Comparison of ENCODE assay signal across 9 cellular contexts in genomic region chr4:6269400-6269650, GRCh38. TPM values are rescaled to one million over a fixed set of nuclear protein-coding genes. Genes with fewer than 3 reads are reported as not detected.
A peak's percentile ranks its signal among the peaks of the same experiment; 100 is the strongest.
DNase-seq lines count a peak whose midpoint lies in the region; ATAC-seq and TF ChIP-seq lines count a peak whose summit lies in the region.
"Had no signal": no experiment of that assay in that cellular context is flagged by ENCODE, and none has a peak within 500 bp of the region (broad histone marks: within the 10 kb centered on the region; RNA-seq: fewer than 3 reads in every experiment).

No MANE protein-coding gene starts in this region.

- no peaks in the 10 kb centered on the region for H3F3A ChIP-seq in SK-N-SH (replicated peaks; ENCODE audit: insufficient read depth)

- H3K36me3 ChIP-seq in SK-N-SH (replicated peaks in 1 of 2; ENCODE audit: control insufficient read depth in 1 of 2, insufficient read depth in 2 of 2, low read length in 1 of 2) = no peaks in the 10 kb centered on the region

- H3K27me3 Mint-ChIP-seq in T-helper 1 cell treated with Interleukin-12 subunit alpha and Interleukin-12 subunit beta and Interleukin-4 antibody, amounts not matched to agents 30 μg/mL and 1 μg/mL, for 36 hours (ENCODE audit: low read depth) = peaks cover 46% of the 10 kb centered on the region
- H3K27me3 Mint-ChIP-seq in stimulated activated memory B cell treated with anti-CD40 and anti-IgM and Interleukin-4, amounts not matched to agents 10 μg/mL and 1 μg/mL and 100 μg/mL, for 72 hours = no peaks in the 10 kb centered on the region

- peak overlapping the region; percentile 74 for H3K4me2 ChIP-seq in SK-N-SH

- no peak for TF ChIP-seq EP300 in SK-N-SH (IDR thresholded peaks at IDR 0.05; ENCODE audit: borderline replicate concordance in 1 of 2, low read depth in 1 of 2, low read length in 1 of 2)

- H3K9ac ChIP-seq in SK-N-SH = no peak overlapping the region

- no peak for TF ChIP-seq CTCF in SK-N-SH (IDR thresholded peaks at IDR 0.05)
- no peak for TF ChIP-seq CTCF in foreskin fibroblast (IDR thresholded peaks at IDR 0.05; ENCODE audit: low read depth, low read length)
- TF ChIP-seq CTCF in GM20000 (IDR thresholded peaks at IDR 0.05; ENCODE audit: extremely low read depth, missing control alignments) = no peak

- H2AFZ ChIP-seq in SK-N-SH (ENCODE audit: low read depth) = peak overlapping the region; percentile 97; the same call in 1 of the 2 replicates

- 6% methylated on average over 8 of the region's 24 CpGs for WGBS in SK-N-SH (ENCODE audit: low lambda C conversion rate)

- no peak overlapping the region for H3K27ac ChIP-seq in SK-N-SH (ENCODE audit: low read depth in 2 of 2, low read length in 1 of 2)
- H3K27ac ChIP-seq: 22Rv1 had no signal

- H3K27ac Mint-ChIP-seq in T-helper 1 cell treated with Interleukin-12 subunit alpha and Interleukin-12 subunit beta and Interleukin-4 antibody, amounts not matched to agents 30 μg/mL and 1 μg/mL, for 36 hours = no peak overlapping the region
- H3K27ac Mint-ChIP-seq in stimulated activated memory B cell treated with anti-CD40 and anti-IgM and Interleukin-4, amounts not matched to agents 10 μg/mL and 1 μg/mL and 100 μg/mL, for 72 hours = peak overlapping the region; percentile 56

- peaks cover 13% of the 10 kb centered on the region for H4K20me1 ChIP-seq in SK-N-SH (ENCODE audit: insufficient read depth)

- no peaks in the 10 kb centered on the region for H3K36me3 Mint-ChIP-seq in T-helper 1 cell treated with Interleukin-12 subunit alpha and Interleukin-12 subunit beta and Interleukin-4 antibody, amounts not matched to agents 30 μg/mL and 1 μg/mL, for 36 hours (ENCODE audit: low read depth)
- no peaks in the 10 kb centered on the region for H3K36me3 Mint-ChIP-seq in stimulated activated memory B cell treated with anti-CD40 and anti-IgM and Interleukin-4, amounts not matched to agents 10 μg/mL and 1 μg/mL and 100 μg/mL, for 72 hours

- ATAC-seq in stimulated activated memory B cell treated with anti-CD40 and anti-IgM and Interleukin-4, amounts not matched to agents 10 μg/mL and 1 μg/mL and 100 μg/mL, for 72 hours = peak; percentile 17
- ATAC-seq in GM19463 (IDR thresholded peaks at IDR 0.05; ENCODE audit: unreplicated experiment) = no peak

- H3K4me3 Mint-ChIP-seq in T-helper 1 cell treated with Interleukin-12 subunit alpha and Interleukin-12 subunit beta and Interleukin-4 antibody, amounts not matched to agents 30 μg/mL and 1 μg/mL, for 36 hours = peak overlapping the region; percentile 80
- peak overlapping the region; percentile 83 for H3K4me3 Mint-ChIP-seq in stimulated activated memory B cell treated with anti-CD40 and anti-IgM and Interleukin-4, amounts not matched to agents 10 μg/mL and 1 μg/mL and 100 μg/mL, for 72 hours

- H3K9me3 Mint-ChIP-seq in T-helper 1 cell treated with Interleukin-12 subunit alpha and Interleukin-12 subunit beta and Interleukin-4 antibody, amounts not matched to agents 30 μg/mL and 1 μg/mL, for 36 hours = no peaks in the 10 kb centered on the region
- no peaks in the 10 kb centered on the region for H3K9me3 Mint-ChIP-seq in stimulated activated memory B cell treated with anti-CD40 and anti-IgM and Interleukin-4, amounts not matched to agents 10 μg/mL and 1 μg/mL and 100 μg/mL, for 72 hours

- CTCF ChIA-PET in SK-N-SH (lab: Yijun Ruan, JAX) = interaction anchor here (0.9 to 37.6 kb wide), 8 partner anchors 8 to 447 kb away, joined by 3 to 1048 read pairs (median 6); no protein-coding TSS in a partner anchor

- H3K27me3 ChIP-seq in SK-N-SH (ENCODE audit: insufficient read depth) = no peaks in the 10 kb centered on the region

- peaks cover 7% of the 10 kb centered on the region; the same call in 1 of the 2 replicates for H3K79me2 ChIP-seq in SK-N-SH (ENCODE audit: insufficient read depth)

- peak overlapping the region; percentile 41 to 82; a peak in 3 of 4 replicates for H3K4me3 ChIP-seq in SK-N-SH (ENCODE audit: low read depth in 2 of 2, low read length in 1 of 2)
- H3K4me3 ChIP-seq in foreskin fibroblast (ENCODE audit: low read depth in 1 of 2, low read length in 2 of 2) = peak overlapping the region; percentile 23 to 52

- no peaks in the 10 kb centered on the region for H3K9me3 ChIP-seq in SK-N-SH

- H3K9me2 ChIP-seq in SK-N-SH = no peaks in the 10 kb centered on the region

- H3K4me1 Mint-ChIP-seq in T-helper 1 cell treated with Interleukin-12 subunit alpha and Interleukin-12 subunit beta and Interleukin-4 antibody, amounts not matched to agents 30 μg/mL and 1 μg/mL, for 36 hours (ENCODE audit: low read depth) = peaks cover 18% of the 10 kb centered on the region
- H3K4me1 Mint-ChIP-seq in stimulated activated memory B cell treated with anti-CD40 and anti-IgM and Interleukin-4, amounts not matched to agents 10 μg/mL and 1 μg/mL and 100 μg/mL, for 72 hours = peaks cover 24% of the 10 kb centered on the region

- H3K4me1 ChIP-seq in SK-N-SH (ENCODE audit: control insufficient read depth in 1 of 2, insufficient read depth in 2 of 2, low read depth in 1 of 2, low read length in 1 of 2) = peaks cover 7 to 43% of the 10 kb centered on the region in 2 experiments; a peak in 3 of 4 replicates

- no peak for DNase-seq in T-helper 1 cell
- DNase-seq in SK-N-SH = no peak
- DNase-seq in foreskin fibroblast = no peak
- DNase-seq in GM20000 (ENCODE audit: low spot score) = no peak
- DNase-seq in NCI-H2171 treated with DMSO at 0.1 percent for 48 hours (lab: John Stamatoyannopoulos, UW) = no peak

- no peak for TF ChIP-seq RAD21 in SK-N-SH (IDR thresholded peaks at IDR 0.05; ENCODE audit: low read length)

- POLR2A ChIA-PET in SK-N-SH (lab: Yijun Ruan, JAX) = interaction anchor here (0.7 to 0.9 kb wide), 3 partner anchors 9 to 146 kb away, joined by 3 read pairs; no protein-coding TSS in a partner anchor

TF ChIP-seq in SK-N-SH, 30 proteins besides CTCF, POLR2A, EP300 and RAD21 (continues in another document):
- no peak for TF ChIP-seq MEF2A (IDR thresholded peaks at IDR 0.05; ENCODE audit: borderline replicate concordance, low read depth)
- no peak for TF ChIP-seq EZH2phosphoT487 (IDR thresholded peaks at IDR 0.05; ENCODE audit: borderline replicate concordance, low read depth)
- TF ChIP-seq JUND (IDR thresholded peaks at IDR 0.05) = no peak
- no peak for TF ChIP-seq ZBTB33 (IDR thresholded peaks at IDR 0.05; ENCODE audit: borderline replicate concordance, low read depth)
- TF ChIP-seq REST (IDR thresholded peaks at IDR 0.05; ENCODE audit: low read depth, low read length) = no peak
- no peak for TF ChIP-seq GATA2 (CRISPR knock-in tag; IDR thresholded peaks at IDR 0.05)
- no peak for TF ChIP-seq IRF3 (IDR thresholded peaks at IDR 0.05; ENCODE audit: low read depth, low read length)
- TF ChIP-seq FOXM1 (IDR thresholded peaks at IDR 0.05; ENCODE audit: low read depth) = no peak

RNA-seq across cellular contexts. Expression of gene WFS1, which starts 0.3 kb away (rescaled TPM):
- 15.8 and 18.7 TPM in 2 replicates for polyA plus RNA-seq in SK-N-SH (2012; rRNA removed)
- 6.5 and 10.4 TPM in 2 replicates for polyA plus RNA-seq in SK-N-SH (2012; cell fraction: cytosol; rRNA removed)
- 24.9 and 27.7 TPM in 2 replicates for polyA plus RNA-seq in SK-N-SH (2012; cell fraction: nucleus; rRNA removed)
